Comparison of ENCODE assay signal across 8 cellular contexts in genomic region chr7:92809397-92810241, GRCh38. TPM values are rescaled to one million over a fixed set of nuclear protein-coding genes. Genes with fewer than 3 reads are reported as not detected.
DNase-seq lines count a peak whose midpoint lies in the region; ATAC-seq, FAIRE-seq and TF ChIP-seq lines count a peak whose summit lies in the region.

No MANE protein-coding gene starts in this region.

- H3K9me3 ChIP-seq in gastrocnemius medialis = no peaks in the 10 kb centered on the region

- no peak for TF ChIP-seq POLR2A in gastrocnemius medialis (IDR thresholded peaks at IDR 0.05)

- no peaks in the 10 kb centered on the region for H3K27me3 ChIP-seq in gastrocnemius medialis

- H3K27me3 Mint-ChIP-seq in activated naive CD8-positive, alpha-beta T cell treated with anti-CD3 and anti-CD28 coated beads for 36 hours = no peaks in the 10 kb centered on the region

- DNase-seq in DMS153 treated with DMSO at 0.1 percent for 48 hours (lab: John Stamatoyannopoulos, UW; ENCODE audit: unreplicated experiment) = peak; percentile 63
- peak; percentile 95 for DNase-seq in RCC 7860 (ENCODE audit: low spot score)
- peak; percentile 60 for DNase-seq in activated naive CD8-positive, alpha-beta T cell treated with anti-CD3 and anti-CD28 coated beads for 36 hours
- peak; percentile 32 for DNase-seq in left cardiac atrium
- peak; percentile 14 to 20 for DNase-seq in gastrocnemius medialis
- no peak for DNase-seq in NCI-H1092 treated with DMSO at 0.1 percent for 48 hours (lab: John Stamatoyannopoulos, UW)

- peak overlapping the region; percentile 40 for H3K4me3 Mint-ChIP-seq in activated naive CD8-positive, alpha-beta T cell treated with anti-CD3 and anti-CD28 coated beads for 36 hours

- no peaks in the 10 kb centered on the region for H3K36me3 ChIP-seq in gastrocnemius medialis

- H3K9me3 Mint-ChIP-seq in activated naive CD8-positive, alpha-beta T cell treated with anti-CD3 and anti-CD28 coated beads for 36 hours = peaks cover 2% of the 10 kb centered on the region

- intact Hi-C loops in left cardiac atrium (cut with DNase I) (no loop called here), gastrocnemius medialis (cut with DNase I; ENCODE audit: low total_unique reads) (no loop called here)

- peak; percentile 97 for FAIRE-seq in RCC 7860 (lab: Jason Lieb, UNC)

- ATAC-seq in GM19463 (IDR thresholded peaks at IDR 0.05; ENCODE audit: unreplicated experiment) (peak; percentile 66), HG03469 (IDR thresholded peaks at IDR 0.05; ENCODE audit: unreplicated experiment) (peak; percentile 81), left cardiac atrium (peak; percentile 92 to 93), gastrocnemius medialis (peak; percentile 69 to 77)

- peak overlapping the region; percentile 24 to 60 (median 47) for H3K27ac ChIP-seq in gastrocnemius medialis

- H3K4me1 Mint-ChIP-seq in activated naive CD8-positive, alpha-beta T cell treated with anti-CD3 and anti-CD28 coated beads for 36 hours = peaks cover 50% of the 10 kb centered on the region

- peaks cover 0 to 11% of the 10 kb centered on the region in 2 donors for H3K4me1 ChIP-seq in gastrocnemius medialis

- TF ChIP-seq CTCF in gastrocnemius medialis (IDR thresholded peaks at IDR 0.05 in 4 of 5, conservative IDR thresholded peaks at IDR 0.05 in 1 of 5) = no peak

- no peak overlapping the region for H3K4me3 ChIP-seq in gastrocnemius medialis

- in situ Hi-C loops in gastrocnemius medialis (cut with MboI; ENCODE audit: low sequenced_read_pairs in 4 of 4) = no loop called here

- peaks cover 34% of the 10 kb centered on the region for H3K36me3 Mint-ChIP-seq in activated naive CD8-positive, alpha-beta T cell treated with anti-CD3 and anti-CD28 coated beads for 36 hours

- H3K27ac Mint-ChIP-seq in activated naive CD8-positive, alpha-beta T cell treated with anti-CD3 and anti-CD28 coated beads for 36 hours = peak overlapping the region; percentile 74

RNA-seq across cellular contexts. Expression of gene CDK6, which starts 26.8 kb away (rescaled TPM):
- total RNA-seq in activated naive CD8-positive, alpha-beta T cell treated with anti-CD3 and anti-CD28 coated beads for 36 hours = 100 to 1,000 TPM; 103 to 106 TPM
- total RNA-seq in left cardiac atrium (10 to 100 TPM; 12.9 to 13.9 TPM), gastrocnemius medialis (1 to 10 TPM; 1.2 to 6.9 (median 2.6) TPM)

Comparison
In these comparisons a context has a peak if more than half of its experiments do, and no peak if none do; other contexts are left out.
1. RNA of gene CDK6, which starts 26.8 kb away (total RNA-seq): 103 to 106 TPM in activated naive CD8-positive, alpha-beta T cell treated with anti-CD3 and anti-CD28 coated beads for 36 hours; 12.9 to 13.9 TPM in left cardiac atrium and 1.2 to 6.9 TPM in gastrocnemius medialis; every median in the first group is over 4 times any median in the second.
2. Peak in every context shown above with its lines, with median percentiles within 50 percentile points of each other: ATAC-seq.